Comparison of ENCODE assay signal across 2 cellular contexts in the genomic region with DNA sequence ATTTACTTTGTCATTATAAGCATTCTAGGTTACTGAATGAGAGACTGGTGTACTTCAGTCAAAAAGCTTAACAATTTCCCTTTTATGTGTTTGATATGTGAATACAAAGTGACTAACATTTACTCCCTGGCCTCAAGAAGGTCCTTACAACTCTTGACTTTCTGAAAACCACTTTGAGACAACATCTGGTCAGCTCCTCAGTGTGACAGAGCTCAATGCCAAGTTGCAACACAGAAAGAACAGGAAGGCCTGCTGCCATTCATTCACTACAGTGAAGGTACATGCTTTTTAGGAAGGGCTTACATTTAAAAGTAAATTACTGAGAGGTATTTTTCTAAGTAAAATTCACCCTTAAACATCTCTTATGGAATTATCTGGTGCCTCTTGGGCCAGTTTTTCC.
TF ChIP-seq lines count a peak whose summit lies in the region.

No MANE protein-coding gene starts in this region.

TF ChIP-seq in SK-N-SH, 30 proteins besides CTCF, POLR2A, EP300 and RAD21 (continued from another document):
- TF ChIP-seq, protein P1, sequence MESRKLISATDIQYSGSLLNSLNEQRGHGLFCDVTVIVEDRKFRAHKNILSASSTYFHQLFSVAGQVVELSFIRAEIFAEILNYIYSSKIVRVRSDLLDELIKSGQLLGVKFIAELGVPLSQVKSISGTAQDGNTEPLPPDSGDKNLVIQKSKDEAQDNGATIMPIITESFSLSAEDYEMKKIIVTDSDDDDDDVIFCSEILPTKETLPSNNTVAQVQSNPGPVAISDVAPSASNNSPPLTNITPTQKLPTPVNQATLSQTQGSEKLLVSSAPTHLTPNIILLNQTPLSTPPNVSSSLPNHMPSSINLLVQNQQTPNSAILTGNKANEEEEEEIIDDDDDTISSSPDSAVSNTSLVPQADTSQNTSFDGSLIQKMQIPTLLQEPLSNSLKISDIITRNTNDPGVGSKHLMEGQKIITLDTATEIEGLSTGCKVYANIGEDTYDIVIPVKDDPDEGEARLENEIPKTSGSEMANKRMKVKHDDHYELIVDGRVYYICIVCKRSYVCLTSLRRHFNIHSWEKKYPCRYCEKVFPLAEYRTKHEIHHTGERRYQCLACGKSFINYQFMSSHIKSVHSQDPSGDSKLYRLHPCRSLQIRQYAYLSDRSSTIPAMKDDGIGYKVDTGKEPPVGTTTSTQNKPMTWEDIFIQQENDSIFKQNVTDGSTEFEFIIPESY (IDR thresholded peaks at IDR 0.05; ENCODE audit: borderline replicate concordance, low read depth): no peak
- no peak for TF ChIP-seq USF1 (IDR thresholded peaks at IDR 0.05; ENCODE audit: borderline replicate concordance, low read depth)
- no peak for TF ChIP-seq GATA2 (CRISPR knock-in tag; IDR thresholded peaks at IDR 0.05)
- no peak for TF ChIP-seq MAX (IDR thresholded peaks at IDR 0.05; ENCODE audit: low read depth)
- no peak for TF ChIP-seq RXRA (IDR thresholded peaks at IDR 0.05; ENCODE audit: borderline replicate concordance, low read depth)

TF ChIP-seq in SK-N-SH treated with all-trans-retinoic acid at 6 μM for 48 hours, 23 proteins besides CTCF, POLR2A, EP300 and RAD21 (continued from another document):
- TF ChIP-seq TOX (CRISPR knock-in tag; IDR thresholded peaks at IDR 0.05; ENCODE audit: borderline replicate concordance) (no peak), PPARA (CRISPR knock-in tag; IDR thresholded peaks at IDR 0.05; ENCODE audit: borderline replicate concordance) (no peak), ZFP3 (CRISPR knock-in tag; IDR thresholded peaks at IDR 0.05) (no peak), SNAI2 (CRISPR knock-in tag; IDR thresholded peaks at IDR 0.05) (no peak), TCF4 (CRISPR knock-in tag; IDR thresholded peaks at IDR 0.05; ENCODE audit: borderline replicate concordance) (no peak)
- TF ChIP-seq, protein P2, sequence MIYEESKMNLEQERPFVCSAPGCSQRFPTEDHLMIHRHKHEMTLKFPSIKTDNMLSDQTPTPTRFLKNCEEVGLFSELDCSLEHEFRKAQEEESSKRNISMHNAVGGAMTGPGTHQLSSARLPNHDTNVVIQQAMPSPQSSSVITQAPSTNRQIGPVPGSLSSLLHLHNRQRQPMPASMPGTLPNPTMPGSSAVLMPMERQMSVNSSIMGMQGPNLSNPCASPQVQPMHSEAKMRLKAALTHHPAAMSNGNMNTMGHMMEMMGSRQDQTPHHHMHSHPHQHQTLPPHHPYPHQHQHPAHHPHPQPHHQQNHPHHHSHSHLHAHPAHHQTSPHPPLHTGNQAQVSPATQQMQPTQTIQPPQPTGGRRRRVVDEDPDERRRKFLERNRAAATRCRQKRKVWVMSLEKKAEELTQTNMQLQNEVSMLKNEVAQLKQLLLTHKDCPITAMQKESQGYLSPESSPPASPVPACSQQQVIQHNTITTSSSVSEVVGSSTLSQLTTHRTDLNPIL (CRISPR knock-in tag; IDR thresholded peaks at IDR 0.05; ENCODE audit: low read depth): no peak
